ENCODE assay signal across 8 cellular contexts in the genomic region with DNA sequence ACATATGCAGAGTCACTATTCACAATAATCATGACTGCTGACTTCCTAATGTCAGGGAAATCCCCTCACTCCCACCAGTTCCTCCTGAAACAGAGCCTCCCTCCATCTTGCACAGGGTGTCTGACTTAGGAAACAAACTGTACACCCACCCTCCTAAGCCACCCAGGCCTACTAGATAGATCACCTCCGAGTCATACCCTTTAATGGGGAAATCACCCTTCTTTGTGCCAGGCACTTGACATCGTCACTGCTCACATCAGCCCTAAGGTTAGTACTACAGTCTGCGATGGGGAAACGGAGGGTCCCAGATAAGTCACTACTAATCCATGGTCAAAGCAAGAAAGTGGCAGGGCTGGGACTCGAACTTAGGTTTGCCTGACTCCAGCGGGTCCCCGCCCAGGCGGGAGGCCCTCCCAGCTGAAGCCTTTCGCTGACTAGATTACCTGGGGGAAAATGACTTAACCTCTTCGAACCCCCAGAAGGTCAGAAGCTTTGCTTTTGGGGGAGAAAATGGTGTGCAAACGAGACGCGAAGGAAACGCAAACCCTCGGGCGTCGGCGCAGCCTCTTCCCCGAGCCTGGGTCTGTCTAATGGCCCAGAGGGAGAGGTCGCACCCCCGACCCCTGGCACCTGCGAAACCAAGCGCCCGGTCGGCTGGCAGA. TPM values are rescaled to one million over a fixed set of nuclear protein-coding genes. Genes with fewer than 3 reads are reported as not detected.
DNase-seq lines count a peak whose midpoint lies in the region; ATAC-seq and TF ChIP-seq lines count a peak whose summit lies in the region.

No MANE protein-coding gene starts in this region.

- H3K27me3 Mint-ChIP-seq in CD8-positive, alpha-beta T cell (ENCODE audit: low read depth), result no peaks in the 10 kb centered on the region
- no peaks in the 10 kb centered on the region for H3K27me3 Mint-ChIP-seq in activated CD8-positive, alpha-beta T cell treated with anti-CD3 and anti-CD28 coated beads for 36 hours
- H3K27me3 Mint-ChIP-seq in endodermal cell (ENCODE audit: insufficient read depth) (peaks cover 69% of the 10 kb centered on the region), nephron (ENCODE audit: low read depth) (peaks cover 27% of the 10 kb centered on the region)

- H3K4me3 Mint-ChIP-seq in CD8-positive, alpha-beta T cell, result peak overlapping the region; percentile 82
- peak overlapping the region; percentile 69 for H3K4me3 Mint-ChIP-seq in activated CD8-positive, alpha-beta T cell treated with anti-CD3 and anti-CD28 coated beads for 36 hours
- H3K4me3 Mint-ChIP-seq in endodermal cell (peak overlapping the region; percentile 83), nephron (peak overlapping the region; percentile 76 to 86 (median 84))

- H3K9ac ChIP-seq in endodermal cell (ENCODE audit: extremely low read depth, low read length, poor library complexity, severe bottlenecking), result peak overlapping the region; percentile 51

- H3K9me3 Mint-ChIP-seq in CD8-positive, alpha-beta T cell, result no peaks in the 10 kb centered on the region
- H3K9me3 Mint-ChIP-seq in activated CD8-positive, alpha-beta T cell treated with anti-CD3 and anti-CD28 coated beads for 36 hours, result no peaks in the 10 kb centered on the region
- no peaks in the 10 kb centered on the region for H3K9me3 Mint-ChIP-seq in endodermal cell
- H3K9me3 Mint-ChIP-seq in nephron, result no peaks in the 10 kb centered on the region

- DNase-seq in CD8-positive, alpha-beta T cell, result peak in 6 of 7 experiments; percentile 37 to 78 (median 54)
- DNase-seq in NCI-H146 treated with DMSO at 0.1 percent for 48 hours (lab: John Stamatoyannopoulos, UW; ENCODE audit: unreplicated experiment) (peak; percentile 25), endodermal cell (no peak), suprapubic skin (ENCODE audit: low spot score in 2 of 2) (peak; percentile 65 to 84), occipital lobe (lab: John Stamatoyannopoulos, UW) (no peak)
- DNase-seq in activated CD8-positive, alpha-beta T cell treated with anti-CD3 and anti-CD28 coated beads for 36 hours, result peak; percentile 95

- H3K36me3 ChIP-seq in CD8-positive, alpha-beta T cell (ENCODE audit: insufficient read depth, low read length), result no peaks in the 10 kb centered on the region
- no peaks in the 10 kb centered on the region for H3K36me3 ChIP-seq in endodermal cell (ENCODE audit: control insufficient read depth, insufficient read depth, low read length)
- H3K36me3 ChIP-seq in suprapubic skin, result no peaks in the 10 kb centered on the region

- WGBS in endodermal cell (ENCODE audit: insufficient coverage in 1 of 2, insufficient read length in 1 of 2), 2 experiments, result 17 to 32% methylated on average over 11 to 25 of the region's 25 CpGs
- WGBS in suprapubic skin, result 4% methylated on average over 11 of the region's 25 CpGs

- POLR2A ChIA-PET in CD8-positive, alpha-beta T cell (lab: Charles Lee), result interaction anchor here (0.6 to 4.1 kb wide), 8 partner anchors 9 to 34 kb away, joined by 3 to 27 read pairs (median 4); a partner anchor contains a TSS
- POLR2A ChIA-PET in activated CD8-positive, alpha-beta T cell treated with anti-CD3 and anti-CD28 coated beads for 36 hours (lab: Charles Lee), result interaction anchor here (1.0 to 18.4 kb wide), 9 partner anchors 10 to 181 kb away, joined by 3 to 390 read pairs (median 10); a partner anchor contains a TSS

- ATAC-seq in CD8-positive, alpha-beta T cell, result peak; percentile 51
- ATAC-seq in GM21515 (IDR thresholded peaks at IDR 0.05; ENCODE audit: unreplicated experiment), result peak; percentile 15
- peak; percentile 73 for ATAC-seq in activated CD8-positive, alpha-beta T cell treated with anti-CD3 and anti-CD28 coated beads for 36 hours

- H3K36me3 Mint-ChIP-seq in CD8-positive, alpha-beta T cell, result peaks cover 20% of the 10 kb centered on the region
- H3K36me3 Mint-ChIP-seq in activated CD8-positive, alpha-beta T cell treated with anti-CD3 and anti-CD28 coated beads for 36 hours (ENCODE audit: low read depth), result peaks cover 14% of the 10 kb centered on the region
- H3K36me3 Mint-ChIP-seq in endodermal cell (ENCODE audit: low read depth), result no peaks in the 10 kb centered on the region
- H3K36me3 Mint-ChIP-seq in nephron (ENCODE audit: low read depth), result no peaks in the 10 kb centered on the region

- TF ChIP-seq POLR2A in suprapubic skin (IDR thresholded peaks at IDR 0.05), result no peak

- no peaks in the 10 kb centered on the region for H3K27me3 ChIP-seq in CD8-positive, alpha-beta T cell (ENCODE audit: insufficient read depth, low read length)
- H3K27me3 ChIP-seq in endodermal cell (ENCODE audit: control insufficient read depth, insufficient read depth, low read length, poor library complexity, severe bottlenecking) (peaks cover 16% of the 10 kb centered on the region), suprapubic skin (no peaks in the 10 kb centered on the region)

- H3K4me1 Mint-ChIP-seq in CD8-positive, alpha-beta T cell (ENCODE audit: low read depth), result peaks cover 51% of the 10 kb centered on the region
- peaks cover 39% of the 10 kb centered on the region for H3K4me1 Mint-ChIP-seq in activated CD8-positive, alpha-beta T cell treated with anti-CD3 and anti-CD28 coated beads for 36 hours (ENCODE audit: low read depth)
- H3K4me1 Mint-ChIP-seq in endodermal cell (peaks cover 27% of the 10 kb centered on the region), nephron (peaks cover 42% of the 10 kb centered on the region)

- peak overlapping the region; percentile 97 for H3K27ac Mint-ChIP-seq in CD8-positive, alpha-beta T cell
- peak overlapping the region; percentile 94 for H3K27ac Mint-ChIP-seq in activated CD8-positive, alpha-beta T cell treated with anti-CD3 and anti-CD28 coated beads for 36 hours
- H3K27ac Mint-ChIP-seq in endodermal cell, result peak overlapping the region; percentile 61
- H3K27ac Mint-ChIP-seq in nephron, result peak overlapping the region; percentile 90 to 97 (median 94)

- TF ChIP-seq EP300 in suprapubic skin (IDR thresholded peaks at IDR 0.05), result no peak

- no peaks in the 10 kb centered on the region for H3K9me3 ChIP-seq in CD8-positive, alpha-beta T cell (ENCODE audit: low read length)
- no peaks in the 10 kb centered on the region for H3K9me3 ChIP-seq in endodermal cell (ENCODE audit: control insufficient read depth, low read length)
- H3K9me3 ChIP-seq in suprapubic skin, result no peaks in the 10 kb centered on the region

- CTCF ChIA-PET in CD8-positive, alpha-beta T cell (lab: Charles Lee), result interaction anchor here (1.0 to 2.6 kb wide), 5 partner anchors 24 to 34 kb away, joined by 3 to 13 read pairs (median 5); no protein-coding TSS in a partner anchor
- CTCF ChIA-PET in activated CD8-positive, alpha-beta T cell treated with anti-CD3 and anti-CD28 coated beads for 36 hours (lab: Charles Lee), result interaction anchor here (0.9 to 2.9 kb wide), 4 partner anchors 25 to 143 kb away, joined by 3 to 16 read pairs (median 5); no protein-coding TSS in a partner anchor

- peak overlapping the region; percentile 60 for H3K4me3 ChIP-seq in CD8-positive, alpha-beta T cell (ENCODE audit: low read depth, low read length)
- H3K4me3 ChIP-seq in endodermal cell (ENCODE audit: low read length) (peak overlapping the region; percentile 95), suprapubic skin (peak overlapping the region; percentile 85)

- H3K4me1 ChIP-seq in CD8-positive, alpha-beta T cell (ENCODE audit: insufficient read depth, low read length), result peaks cover 33% of the 10 kb centered on the region
- H3K4me1 ChIP-seq in endodermal cell (ENCODE audit: control insufficient read depth, insufficient read depth, low read length) (no peaks in the 10 kb centered on the region), suprapubic skin (peaks cover 46% of the 10 kb centered on the region)

- H3K27ac ChIP-seq in CD8-positive, alpha-beta T cell (ENCODE audit: low read depth, low read length), result peak overlapping the region; percentile 70
- H3K27ac ChIP-seq in endodermal cell (ENCODE audit: low read depth, low read length), result no peak overlapping the region
- H3K27ac ChIP-seq in suprapubic skin, result peak overlapping the region; percentile 90

- intact Hi-C loops in CD8-positive, alpha-beta T cell (cut with DNase I, micrococcal nuclease), result loop anchor here (1.0 to 5.0 kb wide), 4 partner anchors 24 to 451 kb away; a partner anchor contains a TSS
- intact Hi-C loops in activated CD8-positive, alpha-beta T cell treated with anti-CD3 and anti-CD28 coated beads for 36 hours (cut with micrococcal nuclease), result loop anchor here (2.0 kb wide), 1 partner anchor 25 kb away; no protein-coding TSS in a partner anchor

- no peak for TF ChIP-seq CTCF in CD8-positive, alpha-beta T cell (IDR thresholded peaks at IDR 0.05)
- TF ChIP-seq CTCF in activated CD8-positive, alpha-beta T cell treated with anti-CD3 and anti-CD28 coated beads for 36 hours (IDR thresholded peaks at IDR 0.05), result no peak
- no peak for TF ChIP-seq CTCF in endodermal cell (conservative IDR thresholded peaks at IDR 0.05)
- TF ChIP-seq CTCF in nephron (IDR thresholded peaks at IDR 0.05; ENCODE audit: unreplicated experiment in 3 of 3), result no peak
- TF ChIP-seq CTCF in suprapubic skin (IDR thresholded peaks at IDR 0.05), result no peak

RNA-seq across cellular contexts. Expression of a gene that starts 3.4 kb away (rescaled TPM):
- 100 to 1,000 TPM; 313 to 316 TPM for total RNA-seq in CD8-positive, alpha-beta T cell
- 100 to 1,000 TPM; 145 to 148 TPM for total RNA-seq in activated CD8-positive, alpha-beta T cell treated with anti-CD3 and anti-CD28 coated beads for 36 hours
- total RNA-seq in endodermal cell, result 100 to 1,000 TPM; 112 to 127 TPM
- polyA plus RNA-seq in endodermal cell (2013, experiment 1 of 2), result 54.4 TPM
- polyA plus RNA-seq in endodermal cell (2013, experiment 2 of 2), result 49.1 TPM
- 100 to 1,000 TPM in 1 of 4 donors, 10 to 100 TPM in 3; 62.7 to 136 (median 79.0) TPM for total RNA-seq in suprapubic skin
- 18.4 TPM for total RNA-seq in occipital lobe

RNA-seq across cellular contexts. Expression of a gene that starts 26.9 kb away (rescaled TPM):
- under 1 TPM; 0.89 to 0.98 TPM for total RNA-seq in CD8-positive, alpha-beta T cell
- total RNA-seq in activated CD8-positive, alpha-beta T cell treated with anti-CD3 and anti-CD28 coated beads for 36 hours, result 10 to 100 TPM; 31.8 to 32.2 TPM
- total RNA-seq in endodermal cell, result 1 to 10 TPM; 3.2 to 5.0 TPM
- 13.5 TPM for polyA plus RNA-seq in endodermal cell (2013, experiment 1 of 2)
- polyA plus RNA-seq in endodermal cell (2013, experiment 2 of 2), result 12.8 TPM
- total RNA-seq in suprapubic skin, result 1 to 10 TPM in 3 of 4 donors, under 1 TPM in 1; 0.80 to 6.1 (median 3.2) TPM
- 1.6 TPM for total RNA-seq in occipital lobe

RNA-seq across cellular contexts. Expression of a gene that starts 28.5 kb away (rescaled TPM):
- 1 to 10 TPM; 3.5 to 5.7 TPM for total RNA-seq in CD8-positive, alpha-beta T cell
- 10 to 100 TPM; 43.2 to 44.2 TPM for total RNA-seq in activated CD8-positive, alpha-beta T cell treated with anti-CD3 and anti-CD28 coated beads for 36 hours
- 10 to 100 TPM in 1 of 2 donors, 1 to 10 TPM in 1; 8.9 to 11.2 TPM for total RNA-seq in endodermal cell
- 5.7 TPM for polyA plus RNA-seq in endodermal cell (2013, experiment 1 of 2)
- polyA plus RNA-seq in endodermal cell (2013, experiment 2 of 2), result 6.3 TPM
- 10 to 100 TPM in 2 of 4 donors, 1 to 10 TPM in 2; 6.8 to 12.7 (median 10.1) TPM for total RNA-seq in suprapubic skin
- 2.3 TPM for total RNA-seq in occipital lobe

RNA-seq across cellular contexts. Expression of a gene that starts 46.5 kb away (rescaled TPM):
- not detected for total RNA-seq in CD8-positive, alpha-beta T cell
- total RNA-seq in activated CD8-positive, alpha-beta T cell treated with anti-CD3 and anti-CD28 coated beads for 36 hours, result 1 to 10 TPM in 1 of 2 experiments, under 1 TPM in 1; 0.50 to 1.2 TPM
- total RNA-seq in endodermal cell, result 100 to 1,000 TPM; 101 to 106 TPM
- 83.8 TPM for polyA plus RNA-seq in endodermal cell (2013, experiment 1 of 2)
- polyA plus RNA-seq in endodermal cell (2013, experiment 2 of 2), result 72.3 TPM
- 10 to 100 TPM in 1 of 4 donors, 1 to 10 TPM in 3; 5.3 to 15.2 (median 7.0) TPM for total RNA-seq in suprapubic skin
- 4.8 TPM for total RNA-seq in occipital lobe

RNA-seq across cellular contexts. Expression of a gene that starts 50.9 kb away (rescaled TPM):
- 10 to 100 TPM; 53.6 to 64.2 TPM for total RNA-seq in CD8-positive, alpha-beta T cell
- total RNA-seq in activated CD8-positive, alpha-beta T cell treated with anti-CD3 and anti-CD28 coated beads for 36 hours, result 100 to 1,000 TPM; 275 to 279 TPM
- total RNA-seq in endodermal cell (100 to 1,000 TPM; 192 to 244 TPM), suprapubic skin (100 to 1,000 TPM; 106 to 186 (median 162) TPM), occipital lobe (138 TPM)
- polyA plus RNA-seq in endodermal cell (2013, experiment 1 of 2), result 230 TPM
- polyA plus RNA-seq in endodermal cell (2013, experiment 2 of 2), result 230 TPM

Comparison
In these comparisons a context has a peak if more than half of its experiments do, and no peak if none do; other contexts are left out.
1. ATAC-seq: peak in every context shown above with its lines; median percentile 73 in activated CD8-positive, alpha-beta T cell treated with anti-CD3 and anti-CD28 coated beads for 36 hours; 51 in CD8-positive, alpha-beta T cell; 15 in GM21515.
2. DNase-seq: peak in CD8-positive, alpha-beta T cell (6 of 7), NCI-H146 treated with DMSO at 0.1 percent for 48 hours (single experiment), activated CD8-positive, alpha-beta T cell treated with anti-CD3 and anti-CD28 coated beads for 36 hours (single experiment) and suprapubic skin (2 of 2); none in endodermal cell (single experiment) and occipital lobe (single experiment).
3. RNA of a gene that starts 26.9 kb away (total RNA-seq): 31.8 to 32.2 TPM in activated CD8-positive, alpha-beta T cell treated with anti-CD3 and anti-CD28 coated beads for 36 hours; 3.2 to 5.0 TPM in endodermal cell, 0.80 to 6.1 TPM in suprapubic skin, 1.6 TPM in occipital lobe (single experiment) and 0.89 to 0.98 TPM in CD8-positive, alpha-beta T cell; every median in the first group is over 4 times any median in the second.
4. Peak in every context shown above with its lines, with median percentiles within 50 percentile points of each other: H3K4me3 ChIP-seq, H3K27ac Mint-ChIP-seq and H3K4me3 Mint-ChIP-seq.